Comparison of ENCODE assay signal across 23 cellular contexts in genomic region chr20:62753626-62754025, GRCh38. TPM values are rescaled to one million over a fixed set of nuclear protein-coding genes. Genes with fewer than 3 reads are reported as not detected.
"Had no signal": no experiment of that assay in that cellular context is flagged by ENCODE, and none has a peak within 500 bp of the region (broad histone marks: within the 10 kb centered on the region; RNA-seq: fewer than 3 reads in every experiment).

No MANE protein-coding gene starts in this region.

- H3K27me3 ChIP-seq: body of pancreas, colonic mucosa, vagina had no signal

- H3K27ac Mint-ChIP-seq: activated naive CD8-positive, alpha-beta T cell treated with anti-CD3 and anti-CD28 coated beads, Interleukin-2, amount 10 ng/mL, durations not matched to agents 7 days and 5 days; activated T-helper 1 cell treated with anti-CD3 and anti-CD28 coated beads, Interleukin-12 subunit alpha, Interleukin-12 subunit beta, Interleukin-2, Interleukin-4 antibody, amounts not matched to agents 30 ng/mL and 10 ng/mL and 1 ng/mL, durations not matched to agents 14 hours and 24 hours and 36 hours; endodermal cell; natural killer cell; stimulated activated naive CD8-positive, alpha-beta T cell treated with anti-CD3 and anti-CD28 coated beads, Interleukin-15, amount 100 ng/mL, for 72 hours had no signal

- H3K36me3 ChIP-seq: colonic mucosa, heart left ventricle, suprapubic skin, vagina, WERI-Rb-1 had no signal

- H3K4me1 Mint-ChIP-seq: activated naive CD8-positive, alpha-beta T cell treated with anti-CD3 and anti-CD28 coated beads, Interleukin-2, amount 10 ng/mL, durations not matched to agents 7 days and 5 days; endodermal cell; natural killer cell had no signal

- DNase-seq: activated CD4-positive, alpha-beta T cell treated with anti-CD3 and anti-CD28 coated beads for 1 hour; activated naive CD4-positive, alpha-beta T cell; activated naive CD8-positive, alpha-beta T cell treated with anti-CD3 and anti-CD28 coated beads, Interleukin-2, amount 10 ng/mL, durations not matched to agents 7 days and 5 days; activated T-cell treated with anti-CD3 and anti-CD28 coated beads for 4 hours; amygdala; caudate nucleus; colonic mucosa; endodermal cell; foreskin melanocyte; kidney glomerular epithelial cell; natural killer cell; nucleus accumbens; small intestine; stimulated activated CD4-positive, alpha-beta T cell treated with anti-CD3 and anti-CD28 coated beads, Interleukin-4, amount 100 ng/mL, for 1 hour; stimulated activated naive CD8-positive, alpha-beta T cell treated with anti-CD3 and anti-CD28 coated beads, Interleukin-15, amount 100 ng/mL, for 72 hours; trophoblast cell; WERI-Rb-1 had no signal

- H3K36me3 Mint-ChIP-seq: activated naive CD8-positive, alpha-beta T cell treated with anti-CD3 and anti-CD28 coated beads, Interleukin-2, amount 10 ng/mL, durations not matched to agents 7 days and 5 days; natural killer cell had no signal

- H3K4me3 Mint-ChIP-seq: activated naive CD8-positive, alpha-beta T cell treated with anti-CD3 and anti-CD28 coated beads, Interleukin-2, amount 10 ng/mL, durations not matched to agents 7 days and 5 days; activated T-helper 1 cell treated with anti-CD3 and anti-CD28 coated beads, Interleukin-12 subunit alpha, Interleukin-12 subunit beta, Interleukin-2, Interleukin-4 antibody, amounts not matched to agents 30 ng/mL and 10 ng/mL and 1 ng/mL, durations not matched to agents 14 hours and 24 hours and 36 hours; endodermal cell; natural killer cell; stimulated activated naive CD8-positive, alpha-beta T cell treated with anti-CD3 and anti-CD28 coated beads, Interleukin-15, amount 100 ng/mL, for 72 hours had no signal

- H3K9me3 ChIP-seq: body of pancreas, colonic mucosa, suprapubic skin, vagina had no signal

- H3K4me1 ChIP-seq: colonic mucosa, vagina had no signal

- H3K4me3 ChIP-seq: body of pancreas, colonic mucosa, heart left ventricle, suprapubic skin, vagina had no signal

- ATAC-seq: body of pancreas, heart left ventricle, natural killer cell had no signal

- H3K27ac ChIP-seq: body of pancreas, colonic mucosa, epithelial cell of prostate, suprapubic skin, vagina, WERI-Rb-1 had no signal

- H3K9me3 Mint-ChIP-seq: activated naive CD8-positive, alpha-beta T cell treated with anti-CD3 and anti-CD28 coated beads, Interleukin-2, amount 10 ng/mL, durations not matched to agents 7 days and 5 days; activated T-helper 1 cell treated with anti-CD3 and anti-CD28 coated beads, Interleukin-12 subunit alpha, Interleukin-12 subunit beta, Interleukin-2, Interleukin-4 antibody, amounts not matched to agents 30 ng/mL and 10 ng/mL and 1 ng/mL, durations not matched to agents 14 hours and 24 hours and 36 hours; endodermal cell; natural killer cell; stimulated activated naive CD8-positive, alpha-beta T cell treated with anti-CD3 and anti-CD28 coated beads, Interleukin-15, amount 100 ng/mL, for 72 hours had no signal

- FAIRE-seq: small intestine had no signal

RNA-seq across cellular contexts. Expression of gene NTSR1, which starts 45.0 kb away (rescaled TPM):
- total RNA-seq: activated T-helper 1 cell treated with anti-CD3 and anti-CD28 coated beads, Interleukin-12 subunit alpha, Interleukin-12 subunit beta, Interleukin-2, Interleukin-4 antibody, amounts not matched to agents 30 ng/mL and 10 ng/mL and 1 ng/mL, durations not matched to agents 14 hours and 24 hours and 36 hours; body of pancreas had no signal
